8 cellular contexts compared by ENCODE assay signal in genomic region chr17:81394831-81395599, GRCh38. TPM values are rescaled to one million over a fixed set of nuclear protein-coding genes. Genes with fewer than 3 reads are reported as not detected.
DNase-seq lines count a peak whose midpoint lies in the region; ATAC-seq and TF ChIP-seq lines count a peak whose summit lies in the region.

Gene BAHCC1 (plus strand): TSS chr17:81395457. CDS start chr17:81399740, 4,283 bp downstream.

- H3K36me3 ChIP-seq in cardiac muscle cell = no peaks in the 10 kb centered on the region
- H3K36me3 ChIP-seq in thoracic aorta = no peaks in the 10 kb centered on the region

- H3K4me3 Mint-ChIP-seq in T-helper 1 cell treated with Interleukin-12 subunit alpha and Interleukin-12 subunit beta and Interleukin-4 antibody, amounts not matched to agents 30 μg/mL and 1 μg/mL, for 36 hours = peak within 1 kb of the TSS; percentile 37
- H3K4me3 Mint-ChIP-seq in osteocyte (ENCODE audit: unreplicated experiment) = peak within 1 kb of the TSS; percentile 86
- no peak within 1 kb of the TSS for H3K4me3 Mint-ChIP-seq in stimulated activated memory B cell treated with anti-CD40 and anti-IgM and Interleukin-4, amounts not matched to agents 10 μg/mL and 1 μg/mL and 100 μg/mL, for 72 hours

- H3K9me3 ChIP-seq in cardiac muscle cell (ENCODE audit: low read depth) (no peaks in the 10 kb centered on the region), thoracic aorta (no peaks in the 10 kb centered on the region)

- peak within 1 kb of the TSS; percentile 79 for H3K27ac Mint-ChIP-seq in T-helper 1 cell treated with Interleukin-12 subunit alpha and Interleukin-12 subunit beta and Interleukin-4 antibody, amounts not matched to agents 30 μg/mL and 1 μg/mL, for 36 hours
- H3K27ac Mint-ChIP-seq in osteocyte (ENCODE audit: unreplicated experiment) = peak within 1 kb of the TSS; percentile 88
- no peak within 1 kb of the TSS for H3K27ac Mint-ChIP-seq in stimulated activated memory B cell treated with anti-CD40 and anti-IgM and Interleukin-4, amounts not matched to agents 10 μg/mL and 1 μg/mL and 100 μg/mL, for 72 hours

- H3K27me3 ChIP-seq in cardiac muscle cell (no peaks in the 10 kb centered on the region), thoracic aorta (replicated peaks; ENCODE audit: insufficient read depth) (no peaks in the 10 kb centered on the region)

- peaks cover 3% of the 10 kb centered on the region for H3K36me3 Mint-ChIP-seq in T-helper 1 cell treated with Interleukin-12 subunit alpha and Interleukin-12 subunit beta and Interleukin-4 antibody, amounts not matched to agents 30 μg/mL and 1 μg/mL, for 36 hours (ENCODE audit: low read depth)
- H3K36me3 Mint-ChIP-seq in osteocyte (ENCODE audit: unreplicated experiment) = no peaks in the 10 kb centered on the region
- H3K36me3 Mint-ChIP-seq in stimulated activated memory B cell treated with anti-CD40 and anti-IgM and Interleukin-4, amounts not matched to agents 10 μg/mL and 1 μg/mL and 100 μg/mL, for 72 hours = no peaks in the 10 kb centered on the region

- H3K27ac ChIP-seq in cardiac muscle cell = peak within 1 kb of the TSS; percentile 78
- peak within 1 kb of the TSS; percentile 94 to 97 for H3K27ac ChIP-seq in thoracic aorta

- no peaks in the 10 kb centered on the region for H3K9me3 Mint-ChIP-seq in T-helper 1 cell treated with Interleukin-12 subunit alpha and Interleukin-12 subunit beta and Interleukin-4 antibody, amounts not matched to agents 30 μg/mL and 1 μg/mL, for 36 hours
- H3K9me3 Mint-ChIP-seq in osteocyte (ENCODE audit: unreplicated experiment) = no peaks in the 10 kb centered on the region
- no peaks in the 10 kb centered on the region for H3K9me3 Mint-ChIP-seq in stimulated activated memory B cell treated with anti-CD40 and anti-IgM and Interleukin-4, amounts not matched to agents 10 μg/mL and 1 μg/mL and 100 μg/mL, for 72 hours

- peak; percentile 53 for ATAC-seq in thoracic aorta (ENCODE audit: insufficient number of reproducible peaks, low FRiP score, low read depth)
- ATAC-seq in stimulated activated memory B cell treated with anti-CD40 and anti-IgM and Interleukin-4, amounts not matched to agents 10 μg/mL and 1 μg/mL and 100 μg/mL, for 72 hours = no peak

- H3K4me3 ChIP-seq in GM12865 (ENCODE audit: low read depth, low read length) = no peak within 1 kb of the TSS
- peak within 1 kb of the TSS; percentile 87 for H3K4me3 ChIP-seq in cardiac muscle cell
- peak within 1 kb of the TSS; percentile 92 for H3K4me3 ChIP-seq in thoracic aorta

- H3K4me1 Mint-ChIP-seq in T-helper 1 cell treated with Interleukin-12 subunit alpha and Interleukin-12 subunit beta and Interleukin-4 antibody, amounts not matched to agents 30 μg/mL and 1 μg/mL, for 36 hours (ENCODE audit: low read depth) = peaks cover 16% of the 10 kb centered on the region
- peaks cover 49% of the 10 kb centered on the region for H3K4me1 Mint-ChIP-seq in osteocyte (ENCODE audit: unreplicated experiment)
- H3K4me1 Mint-ChIP-seq in stimulated activated memory B cell treated with anti-CD40 and anti-IgM and Interleukin-4, amounts not matched to agents 10 μg/mL and 1 μg/mL and 100 μg/mL, for 72 hours = peaks cover 14% of the 10 kb centered on the region

- H3K4me1 ChIP-seq in cardiac muscle cell (ENCODE audit: low read depth) (peaks cover 38% of the 10 kb centered on the region), thoracic aorta (ENCODE audit: control insufficient read depth in 1 of 2, low read depth in 2 of 2) (peaks cover 17 to 35% of the 10 kb centered on the region in 2 donors)

- H3K27me3 Mint-ChIP-seq in T-helper 1 cell treated with Interleukin-12 subunit alpha and Interleukin-12 subunit beta and Interleukin-4 antibody, amounts not matched to agents 30 μg/mL and 1 μg/mL, for 36 hours (ENCODE audit: low read depth) = peaks cover 54% of the 10 kb centered on the region
- no peaks in the 10 kb centered on the region for H3K27me3 Mint-ChIP-seq in osteocyte (ENCODE audit: unreplicated experiment)
- H3K27me3 Mint-ChIP-seq in stimulated activated memory B cell treated with anti-CD40 and anti-IgM and Interleukin-4, amounts not matched to agents 10 μg/mL and 1 μg/mL and 100 μg/mL, for 72 hours = peaks cover 61% of the 10 kb centered on the region

- DNase-seq in GM12865 (ENCODE audit: low read depth) = peak; percentile 87
- DNase-seq in NCI-H1436 treated with DMSO at 0.1 percent for 48 hours (lab: John Stamatoyannopoulos, UW) = peak; percentile 100
- peak; percentile 99 for DNase-seq in amniotic epithelial cell (ENCODE audit: low read depth)
- DNase-seq in cardiac muscle cell (ENCODE audit: low read depth in 1 of 2, low spot score in 1 of 2) = peak; percentile 100
- peak; percentile 100 for DNase-seq in osteocyte (ENCODE audit: extremely low spot score, unreplicated experiment)
- peak; percentile 100 for DNase-seq in thoracic aorta (ENCODE audit: low spot score)

- TF ChIP-seq CTCF in GM12865 (IDR thresholded peaks at IDR 0.05; ENCODE audit: insufficient read depth, low read depth, low read length, missing control alignments) = no peak
- no peak for TF ChIP-seq CTCF in cardiac muscle cell (IDR thresholded peaks at IDR 0.05; ENCODE audit: low read depth, low read length)
- TF ChIP-seq CTCF in osteocyte (IDR thresholded peaks at IDR 0.05) = no peak
- no peak for TF ChIP-seq CTCF in thoracic aorta (IDR thresholded peaks at IDR 0.05)

RNA-seq across cellular contexts. Expression of gene BAHCC1, which starts in this region (rescaled TPM):
- total RNA-seq in cardiac muscle cell = 27.1 and 47.3 TPM in 2 replicates
- 20.0 and 20.3 TPM in 2 replicates for polyA plus RNA-seq in cardiac muscle cell
- total RNA-seq in osteocyte = 55.7 and 57.0 TPM in 2 replicates
- 10 to 100 TPM; 41.2 to 69.6 TPM for total RNA-seq in thoracic aorta
